ENCODE assay signal across 8 cellular contexts in the genomic region with DNA sequence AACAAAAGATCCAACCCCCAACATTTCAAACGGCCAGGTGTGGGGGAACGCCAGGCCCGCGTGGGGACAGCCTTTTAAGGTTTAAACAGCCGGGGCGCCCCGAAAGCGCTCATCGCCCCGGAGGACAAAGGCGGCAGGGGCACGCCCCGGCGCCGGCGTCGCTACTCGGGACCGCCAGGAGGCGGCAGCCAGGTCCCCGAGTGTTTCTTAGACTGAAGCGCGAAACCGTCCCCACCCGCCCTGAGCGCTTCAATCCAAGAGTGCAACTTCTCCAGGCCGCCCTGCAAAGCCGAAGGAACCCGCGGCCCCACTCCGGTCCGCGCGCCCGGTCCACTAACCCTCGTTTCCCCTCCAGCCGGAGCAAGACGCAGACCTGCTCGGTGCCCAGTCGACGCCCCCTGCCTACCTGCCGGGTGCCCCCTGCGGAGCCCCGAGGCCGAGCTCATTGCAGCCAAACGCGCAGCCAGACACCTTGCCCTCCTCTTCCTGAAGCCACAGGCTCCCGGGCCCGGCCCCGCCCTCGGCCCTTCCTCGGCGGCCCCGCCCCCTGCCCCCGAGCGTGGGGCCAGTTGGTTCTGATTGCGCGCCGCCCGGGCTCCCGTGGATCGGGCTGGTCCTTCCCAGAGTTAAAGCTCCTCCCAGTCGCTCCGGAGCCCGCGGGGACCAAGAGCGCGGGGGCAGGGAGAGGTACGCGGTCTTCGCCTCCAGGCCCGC. TPM values are rescaled to one million over a fixed set of nuclear protein-coding genes. Genes with fewer than 3 reads are reported as not detected.
DNase-seq lines count a peak whose midpoint lies in the region; ATAC-seq and TF ChIP-seq lines count a peak whose summit lies in the region.

Gene CASP6, minus strand, starts transcription at position 496 of the 714 bp plus-strand sequence. Its CDS starts 50 bp downstream, at position 446.

- peak within 1 kb of the TSS; percentile 89 for H3K4me3 ChIP-seq in HUES48 (ENCODE audit: low read depth, low read length)
- peak within 1 kb of the TSS; percentile 73 for H3K4me3 ChIP-seq in epithelial cell of proximal tubule (ENCODE audit: low read depth, low read length)

- no peaks in the 10 kb centered on the region for H3K9me3 ChIP-seq in HUES48 (ENCODE audit: control insufficient read depth, insufficient read depth, low read length)

- no peaks in the 10 kb centered on the region for H3K27me3 ChIP-seq in HUES48 (ENCODE audit: control insufficient read depth, insufficient read depth, low read length)

- H3K4me1 ChIP-seq in HUES48 (ENCODE audit: control insufficient read depth, insufficient read depth, low read length): peaks cover 17% of the 10 kb centered on the region; the same call in 1 of the 2 replicates

- peak within 1 kb of the TSS; percentile 89 for H3K9ac ChIP-seq in HUES48 (ENCODE audit: low read depth, low read length)

- ATAC-seq in GM21390 (IDR thresholded peaks at IDR 0.05; ENCODE audit: unreplicated experiment): peak; percentile 72

- TF ChIP-seq CTCF in epithelial cell of proximal tubule (conservative IDR thresholded peaks at IDR 0.05; ENCODE audit: low read depth, low read length): peak; percentile 62

- peak; percentile 28 for DNase-seq in DMS 273 treated with DMSO at 0.1 percent for 48 hours (lab: John Stamatoyannopoulos, UW)
- DNase-seq in OCI-M1 (lab: John Stamatoyannopoulos, UW): peak; percentile 86
- DNase-seq in activated T-cell treated with anti-CD3 and anti-CD28 coated beads, Interleukin-2, amount 50 U/mL, for 1 hour: peak; percentile 82
- no peak for DNase-seq in epithelial cell of proximal tubule (ENCODE audit: low read depth)
- DNase-seq in mucosa of gallbladder (ENCODE audit: low spot score): peak; percentile 88
- peak; percentile 76 for DNase-seq in stimulated activated CD8-positive, alpha-beta memory T cell treated with anti-CD3 and anti-CD28 coated beads, Interleukin-4, amount 100 ng/mL, for 48 hours

- peak within 1 kb of the TSS; percentile 87 for H3K27ac ChIP-seq in HUES48 (ENCODE audit: low read depth, low read length)

- peaks cover 10% of the 10 kb centered on the region; the same call in 1 of the 2 replicates for H3K36me3 ChIP-seq in HUES48 (ENCODE audit: control insufficient read depth, insufficient read depth, low read length)

RNA-seq across cellular contexts. Expression of gene CASP6, which starts in this region (rescaled TPM):
- total RNA-seq in epithelial cell of proximal tubule (59.7 and 74.7 TPM in 2 replicates), mucosa of gallbladder (33.7 TPM)
